Comparison of ENCODE assay signal across 8 cellular contexts in genomic region chr1:150235436-150235851, GRCh38. TPM values are rescaled to one million over a fixed set of nuclear protein-coding genes. Genes with fewer than 3 reads are reported as not detected.
A peak's percentile ranks its signal among the peaks of the same experiment; 100 is the strongest.
DNase-seq lines count a peak whose midpoint lies in the region; ATAC-seq and TF ChIP-seq lines count a peak whose summit lies in the region.

No MANE protein-coding gene starts in this region.

- H3K27me3 ChIP-seq in SU-DHL-6 (ENCODE audit: low read length) (no peaks in the 10 kb centered on the region), rectal smooth muscle tissue (ENCODE audit: control insufficient read depth, insufficient read depth, low read length) (no peaks in the 10 kb centered on the region)

- H3F3A ChIP-seq in SU-DHL-6 (ENCODE audit: insufficient read depth), result peaks cover 16% of the 10 kb centered on the region

- H2AFZ ChIP-seq in SU-DHL-6 (ENCODE audit: low read depth, low read length, severe bottlenecking), result no peak overlapping the region

- no peaks in the 10 kb centered on the region for H3K9me3 ChIP-seq in SU-DHL-6 (ENCODE audit: insufficient read depth, low read length)

- H3K27ac ChIP-seq in SU-DHL-6 (ENCODE audit: low read depth, low read length) (peak overlapping the region; percentile 94), rectal smooth muscle tissue (ENCODE audit: low read depth, low read length) (peak overlapping the region; percentile 93)

- peaks cover 17% of the 10 kb centered on the region for H3K4me1 Mint-ChIP-seq in T-helper 2 cell treated with Interferon-gamma antibody and Interleukin-4, amounts not matched to agents 5 μg/mL and 100 μg/mL, for 36 hours (ENCODE audit: low read depth)

- H3K4me2 ChIP-seq in SU-DHL-6 (ENCODE audit: low read depth, low read length, poor library complexity, severe bottlenecking), result peak overlapping the region; percentile 80

- H3K9me3 Mint-ChIP-seq in T-helper 2 cell treated with Interferon-gamma antibody and Interleukin-4, amounts not matched to agents 5 μg/mL and 100 μg/mL, for 36 hours, result no peaks in the 10 kb centered on the region

- H3K4me3 Mint-ChIP-seq in T-helper 2 cell treated with Interferon-gamma antibody and Interleukin-4, amounts not matched to agents 5 μg/mL and 100 μg/mL, for 36 hours, result no peak overlapping the region

- H3K79me2 ChIP-seq in SU-DHL-6 (ENCODE audit: insufficient read depth, low read length), result peaks cover 51% of the 10 kb centered on the region

- DNase-seq in A172 (ENCODE audit: low spot score) (peak; percentile 49), fibroblast of peridontal ligament (ENCODE audit: extremely low read depth) (peak; percentile 5), NCI-H524 treated with DMSO at 0.1 percent for 48 hours (lab: John Stamatoyannopoulos, UW) (no peak)
- DNase-seq in T-helper 2 cell treated with Interferon-gamma antibody and Interleukin-4, amounts not matched to agents 5 μg/mL and 100 μg/mL, for 36 hours (ENCODE audit: low spot score), result no peak

- H3K4me1 ChIP-seq in rectal smooth muscle tissue (ENCODE audit: control insufficient read depth, insufficient read depth, low read length), result no peaks in the 10 kb centered on the region

- H4K20me1 ChIP-seq in SU-DHL-6 (ENCODE audit: low read depth, low read length), result no peaks in the 10 kb centered on the region

- H3K9ac ChIP-seq in SU-DHL-6 (ENCODE audit: low read length) (peak overlapping the region; percentile 100), rectal smooth muscle tissue (ENCODE audit: low read length) (peak overlapping the region; percentile 95)

- ATAC-seq in HG03432 (IDR thresholded peaks at IDR 0.05; ENCODE audit: unreplicated experiment), result no peak

- TF ChIP-seq CTCF in SU-DHL-6 (IDR thresholded peaks at IDR 0.05; ENCODE audit: insufficient read depth, low read length, poor library complexity, severe bottlenecking), result no peak

- H3K36me3 Mint-ChIP-seq in T-helper 2 cell treated with Interferon-gamma antibody and Interleukin-4, amounts not matched to agents 5 μg/mL and 100 μg/mL, for 36 hours (ENCODE audit: low read depth), result peaks cover 12% of the 10 kb centered on the region

- no peak overlapping the region for H3K27ac Mint-ChIP-seq in T-helper 2 cell treated with Interferon-gamma antibody and Interleukin-4, amounts not matched to agents 5 μg/mL and 100 μg/mL, for 36 hours

- H3K9me2 ChIP-seq in SU-DHL-6 (replicated peaks; ENCODE audit: insufficient read depth, low read length), result no peaks in the 10 kb centered on the region

- H3K4me3 ChIP-seq in GM08714 (ENCODE audit: low read length) (peak overlapping the region; percentile 93), SU-DHL-6 (ENCODE audit: insufficient read depth, low read length, poor library complexity, severe bottlenecking) (peak overlapping the region; percentile 79), rectal smooth muscle tissue (ENCODE audit: low read length) (peak overlapping the region; percentile 76)

- no peaks in the 10 kb centered on the region for H3K27me3 Mint-ChIP-seq in T-helper 2 cell treated with Interferon-gamma antibody and Interleukin-4, amounts not matched to agents 5 μg/mL and 100 μg/mL, for 36 hours (ENCODE audit: low read depth)

- H3K36me3 ChIP-seq in SU-DHL-6 (ENCODE audit: low read length), result peaks cover 3% of the 10 kb centered on the region; the same call in 1 of the 2 replicates
- no peaks in the 10 kb centered on the region for H3K36me3 ChIP-seq in rectal smooth muscle tissue (ENCODE audit: control insufficient read depth, insufficient read depth, low read length)

RNA-seq across cellular contexts. Expression of gene ANP32E, which starts 0.5 kb away (rescaled TPM):
- total RNA-seq in A172 (2014; rRNA removed; shearing (Covaris generic)), result 76.3 and 81.9 TPM in 2 replicates

RNA-seq across cellular contexts. Expression of gene CA14, which starts 22.1 kb away (rescaled TPM):
- not detected in 2 replicates for total RNA-seq in A172 (2014; rRNA removed; shearing (Covaris generic))

RNA-seq across cellular contexts. Expression of gene APH1A, which starts 33.4 kb away (rescaled TPM):
- 197 and 226 TPM in 2 replicates for total RNA-seq in A172 (2014; rRNA removed; shearing (Covaris generic))

RNA-seq across cellular contexts. Expression of gene C1orf54, which starts 37.1 kb away (rescaled TPM):
- total RNA-seq in A172 (2014; rRNA removed; shearing (Covaris generic)), result 8.8 TPM in 1 of 2 replicates, not detected in the other

RNA-seq across cellular contexts. Expression of gene CIART, which starts 46.9 kb away (rescaled TPM):
- 15.2 and 25.2 TPM in 2 replicates for total RNA-seq in A172 (2014; rRNA removed; shearing (Covaris generic))

Comparison
In these comparisons a context has a peak if more than half of its experiments do, and no peak if none do; other contexts are left out.
1. DNase-seq: peak in A172 (single experiment) and fibroblast of peridontal ligament (single experiment); none in T-helper 2 cell treated with Interferon-gamma antibody and Interleukin-4, amounts not matched to agents 5 μg/mL and 100 μg/mL, for 36 hours (single experiment) and NCI-H524 treated with DMSO at 0.1 percent for 48 hours (single experiment).
2. Peak in every context shown above with its lines, with median percentiles within 50 percentile points of each other: H3K4me3 ChIP-seq.